Comparison of ENCODE assay signal across 24 cellular contexts in the genomic region with DNA sequence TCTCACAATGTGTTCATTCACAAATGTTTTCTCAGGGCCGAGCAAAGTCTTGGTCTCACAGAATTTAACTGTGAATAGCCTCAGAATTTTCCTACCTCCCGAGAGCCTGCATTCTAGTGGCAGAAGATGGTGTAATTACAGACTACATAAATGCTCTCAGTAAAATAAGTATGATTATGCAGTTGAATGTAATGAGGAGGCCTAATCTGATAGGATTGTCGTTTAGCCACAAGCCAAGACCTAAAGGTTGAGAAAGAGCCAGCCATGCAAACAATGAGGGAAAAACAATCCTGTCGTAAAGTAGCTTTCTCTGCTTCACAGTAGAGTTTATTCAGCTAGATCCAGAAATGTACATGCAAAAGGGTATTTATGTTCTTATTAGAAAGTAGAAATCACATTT.
DNase-seq lines count a peak whose midpoint lies in the region; TF ChIP-seq lines count a peak whose summit lies in the region.
"Had no signal": no experiment of that assay in that cellular context is flagged by ENCODE, and none has a peak within 500 bp of the region (broad histone marks: within the 10 kb centered on the region; RNA-seq: fewer than 3 reads in every experiment).

No MANE protein-coding gene starts in this region.

- no peak overlapping the region for H3K4me3 Mint-ChIP-seq in CD14-positive monocyte
- H3K4me3 Mint-ChIP-seq: activated CD8-positive, alpha-beta T cell treated with anti-CD3 and anti-CD28 coated beads for 36 hours; activated naive CD4-positive, alpha-beta T cell treated with anti-CD3 and anti-CD28 coated beads for 36 hours; endodermal cell; WTC11 had no signal

- H3K27me3 Mint-ChIP-seq in CD14-positive monocyte (ENCODE audit: low read depth in 3 of 3) = no peaks in the 10 kb centered on the region
- H3K27me3 Mint-ChIP-seq: activated CD8-positive, alpha-beta T cell treated with anti-CD3 and anti-CD28 coated beads for 36 hours had no signal

- H3K4me3 ChIP-seq in LNCaP clone FGC (ENCODE audit: low read depth, low read length) = no peak overlapping the region
- H3K4me3 ChIP-seq: colonic mucosa, heart right ventricle, lung, ovary, PC-9, thyroid gland had no signal

- H3K9me3 Mint-ChIP-seq in CD14-positive monocyte = peaks cover 0 to 6% (median 2%) of the 10 kb centered on the region in 7 donors
- H3K9me3 Mint-ChIP-seq: activated CD8-positive, alpha-beta T cell treated with anti-CD3 and anti-CD28 coated beads for 36 hours; activated naive CD4-positive, alpha-beta T cell treated with anti-CD3 and anti-CD28 coated beads for 36 hours; endodermal cell; WTC11 had no signal

- TF ChIP-seq CTCF in LNCaP clone FGC (IDR thresholded peaks at IDR 0.05; ENCODE audit: control insufficient read depth, extremely low read depth, insufficient read depth) (0 out of 2 replicates have a peak, but pooled peaks have one; percentile 7), CD14-positive monocyte (IDR thresholded peaks at IDR 0.05) (no peak)

- no peaks in the 10 kb centered on the region for H3K36me3 Mint-ChIP-seq in CD14-positive monocyte
- H3K36me3 Mint-ChIP-seq: WTC11 had no signal

- intact Hi-C loops in CD14-positive monocyte (cut with micrococcal nuclease) = no loop called here

- peak; percentile 1 for DNase-seq in EL
- peak; percentile 19 for DNase-seq in LNCaP clone FGC (ENCODE audit: low read depth)
- DNase-seq in amniotic epithelial cell (ENCODE audit: low read depth) = peak; percentile 17
- peak; percentile 5 for DNase-seq in medulla oblongata (ENCODE audit: extremely low spot score)
- no peak for DNase-seq in NCI-H187 treated with DMSO at 0.1 percent for 48 hours (lab: John Stamatoyannopoulos, UW)
- no peak for DNase-seq in activated naive CD4-positive, alpha-beta T cell treated with Interleukin-2 at 50 U/mL for 16 hours
- DNase-seq in stimulated activated CD4-positive, alpha-beta T cell treated with anti-CD3 and anti-CD28 coated beads, Interleukin-4, amount 100 ng/mL, for 24 hours = no peak
- DNase-seq in CD14-positive monocyte (ENCODE audit: low spot score) = no peak
- DNase-seq: activated CD8-positive, alpha-beta T cell treated with anti-CD3 and anti-CD28 coated beads for 36 hours; activated naive CD4-positive, alpha-beta T cell treated with anti-CD3 and anti-CD28 coated beads for 36 hours; activated T-cell treated with anti-CD3 and anti-CD28 coated beads, Interleukin-2, amount 50 U/mL, for 1 hour; colonic mucosa; COR-L47; endodermal cell; heart right ventricle; NCI-H2029 treated with DMSO at 0.1 percent for 48 hours; NCI-H510A; ovary; PC-9; SIG-M5; stimulated activated naive CD4-positive, alpha-beta T cell treated with Interleukin-2 at 50 U/mL for 16 hours; thyroid gland had no signal

- H3K4me1 Mint-ChIP-seq in CD14-positive monocyte = no peaks in the 10 kb centered on the region
- H3K4me1 Mint-ChIP-seq: endodermal cell, WTC11 had no signal

- H3K27ac Mint-ChIP-seq in CD14-positive monocyte = no peak overlapping the region
- H3K27ac Mint-ChIP-seq: activated CD8-positive, alpha-beta T cell treated with anti-CD3 and anti-CD28 coated beads for 36 hours; activated naive CD4-positive, alpha-beta T cell treated with anti-CD3 and anti-CD28 coated beads for 36 hours; endodermal cell; WTC11 had no signal

Comparison
In these comparisons a context has a peak if more than half of its experiments do, and no peak if none do; other contexts are left out.
1. DNase-seq: peak in EL (single experiment), LNCaP clone FGC (single experiment), amniotic epithelial cell (single experiment) and medulla oblongata (single experiment); none in NCI-H187 treated with DMSO at 0.1 percent for 48 hours (single experiment), activated naive CD4-positive, alpha-beta T cell treated with Interleukin-2 at 50 U/mL for 16 hours (single experiment), stimulated activated CD4-positive, alpha-beta T cell treated with anti-CD3 and anti-CD28 coated beads, Interleukin-4, amount 100 ng/mL, for 24 hours (single experiment) and CD14-positive monocyte (single experiment).